In the genomic region with DNA sequence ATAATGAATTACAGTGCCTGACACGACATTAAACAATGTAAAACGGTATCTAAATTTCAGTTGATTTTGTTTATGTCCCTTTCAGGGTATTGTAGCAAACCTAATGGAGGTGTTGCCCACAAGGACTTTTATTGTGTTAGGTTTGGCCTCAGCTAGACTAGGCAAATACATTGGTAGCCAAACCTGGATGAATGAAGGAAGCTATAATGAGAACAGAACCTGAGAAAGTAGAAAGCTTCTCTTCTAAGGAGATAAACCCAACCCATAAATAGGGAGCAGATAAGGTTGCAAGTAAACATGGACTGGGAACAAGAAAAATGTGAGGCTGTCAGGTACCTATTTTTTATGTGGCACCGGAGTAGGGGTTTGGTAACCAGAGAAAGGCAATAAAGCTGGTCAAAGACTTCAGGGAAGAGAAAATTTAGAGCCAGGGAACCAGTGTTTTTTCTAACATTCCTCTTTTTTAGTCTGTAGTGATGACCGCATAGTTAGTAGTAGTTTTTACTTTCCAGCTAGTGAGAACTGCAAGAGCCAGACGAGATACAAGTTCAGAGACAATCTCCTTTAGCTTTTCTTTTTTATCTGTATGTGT, we compare ENCODE assay signal across 16 cellular contexts. TPM values are rescaled to one million over a fixed set of nuclear protein-coding genes. Genes with fewer than 3 reads are reported as not detected.
DNase-seq lines count a peak whose midpoint lies in the region; ATAC-seq, FAIRE-seq and TF ChIP-seq lines count a peak whose summit lies in the region.
"Had no signal": no experiment of that assay in that cellular context is flagged by ENCODE, and none has a peak within 500 bp of the region (broad histone marks: within the 10 kb centered on the region; RNA-seq: fewer than 3 reads in every experiment).

No MANE protein-coding gene starts in this region.

- H3K4me3 ChIP-seq in GM23338 = no peak overlapping the region
- H3K4me3 ChIP-seq in K562 = no peak overlapping the region
- no peak overlapping the region for H3K4me3 ChIP-seq in dorsolateral prefrontal cortex
- H3K4me3 ChIP-seq: GM12878, HAP-1 had no signal

- no peak for FAIRE-seq in K562 (lab: Jason Lieb, UNC)
- FAIRE-seq: A204.1, GM12878, H1 had no signal

- in situ Hi-C loops in K562 (cut with MboI) = no loop called here

- H3K27me3 ChIP-seq in GM23338 (ENCODE audit: insufficient read depth) (no peaks in the 10 kb centered on the region), K562 (ENCODE audit: control insufficient read depth in 2 of 2, insufficient read depth in 2 of 2, low read length in 2 of 2) (no peaks in the 10 kb centered on the region), dorsolateral prefrontal cortex (no peaks in the 10 kb centered on the region)
- H3K27me3 ChIP-seq: BE2C had no signal

- TF ChIP-seq RAD21 in K562 (CRISPR knock-in tag; conservative IDR thresholded peaks at IDR 0.05 in 1 of 2, IDR thresholded peaks at IDR 0.05 in 1 of 2) = no peak

- DNase-seq in GM23338 (ENCODE audit: low spot score) (no peak), HEK293T (ENCODE audit: extremely low spot score) (peak; percentile 15), K562 (ENCODE audit: extremely low read depth in 1 of 4, low spot score in 3 of 4) (peak in 1 of 4 experiments; percentile 6), mesothelial cell of epicardium (ENCODE audit: low spot score in 2 of 2, unreplicated experiment in 2 of 2) (no peak), dorsolateral prefrontal cortex (no peak)
- DNase-seq: BE2C; CD4-positive, alpha-beta memory T cell; DMS79; IMR-90 had no signal

- TF ChIP-seq POLR2A in K562 (conservative IDR thresholded peaks at IDR 0.05) = no peak

- H4K20me1 ChIP-seq in GM23338 (replicated peaks; ENCODE audit: insufficient read depth) (no peaks in the 10 kb centered on the region), K562 (replicated peaks; ENCODE audit: control insufficient read depth, insufficient read depth, low read length) (no peaks in the 10 kb centered on the region)

- no peaks in the 10 kb centered on the region for H3K9me1 ChIP-seq in K562 (ENCODE audit: control insufficient read depth, insufficient read depth, low read length)

- POLR2A ChIA-PET in HEK293T (lab: Yijun Ruan, JAX) (interaction anchor here (1.0 to 1.1 kb wide), 3 partner anchors 15 to 65 kb away, joined by 3 to 5 read pairs (median 4); a partner anchor contains a TSS), K562 (lab: Yijun Ruan, JAX) (interaction anchor here (0.6 to 1.0 kb wide), 3 partner anchors 8 to 65 kb away, joined by 3 to 4 read pairs (median 3); a partner anchor contains a TSS)

- no peaks in the 10 kb centered on the region for H3F3A ChIP-seq in GM23338 (replicated peaks; ENCODE audit: low read depth)

- no peak overlapping the region for H3K4me3 Mint-ChIP-seq in GM23338
- no peak overlapping the region for H3K4me3 Mint-ChIP-seq in mesothelial cell of epicardium
- H3K4me3 Mint-ChIP-seq: CD4-positive, alpha-beta memory T cell had no signal

- H3K27ac ChIP-seq in GM23338 (ENCODE audit: low read depth) (no peak overlapping the region; the same call in 1 of the 2 replicates), K562 (ENCODE audit: extremely low read depth, low read depth, low read length) (no peak overlapping the region), dorsolateral prefrontal cortex (no peak overlapping the region)
- H3K27ac ChIP-seq: C4-2B had no signal

- no peak for TF ChIP-seq CTCF in GM23338 (conservative IDR thresholded peaks at IDR 0.05; ENCODE audit: low read depth in 2 of 2)
- no peak for TF ChIP-seq CTCF in K562 (IDR thresholded peaks at IDR 0.05 in 2 of 3, conservative IDR thresholded peaks at IDR 0.05 in 1 of 3; ENCODE audit: insufficient read depth in 2 of 3, low read depth in 1 of 3, low read length in 3 of 3)
- TF ChIP-seq CTCF in mesothelial cell of epicardium (IDR thresholded peaks at IDR 0.05; ENCODE audit: unreplicated experiment) = no peak
- TF ChIP-seq CTCF in dorsolateral prefrontal cortex (IDR thresholded peaks at IDR 0.05 in 54 of 56, conservative IDR thresholded peaks at IDR 0.05 in 2 of 56; ENCODE audit: low read depth in 1 of 56, partially characterized antibody in 56 of 56) = no peak

- no TSS peak for BruUV-seq in K562 (replicated peaks; lab: Mats Ljungman, UMichigan)

- H3K36me3 Mint-ChIP-seq in GM23338 (ENCODE audit: low read depth) (peaks cover 17% of the 10 kb centered on the region), mesothelial cell of epicardium (peaks cover 16% of the 10 kb centered on the region)

- H3K27me3 Mint-ChIP-seq in GM23338 (ENCODE audit: insufficient read depth, low read depth, poor library complexity) (peaks cover 2% of the 10 kb centered on the region), mesothelial cell of epicardium (ENCODE audit: low read depth) (no peaks in the 10 kb centered on the region)
- H3K27me3 Mint-ChIP-seq: CD4-positive, alpha-beta memory T cell had no signal

- no peak for TF ChIP-seq EP300 in K562 (IDR thresholded peaks at IDR 0.05; ENCODE audit: low read length)

- H3K9me3 Mint-ChIP-seq in GM23338 (0 out of 3 replicates have a peak, but pooled peaks cover 2% of the 10 kb centered on the region), mesothelial cell of epicardium (peaks cover 15% of the 10 kb centered on the region)
- H3K9me3 Mint-ChIP-seq: CD4-positive, alpha-beta memory T cell had no signal

- 58% methylated on average over 5 of the region's 5 CpGs for WGBS in K562 (ENCODE audit: insufficient coverage, low coverage, missing lambda C conversion rate)

- H3K4me1 Mint-ChIP-seq in GM23338 = peaks cover 9% of the 10 kb centered on the region; the same call in 2 of the 3 replicates
- H3K4me1 Mint-ChIP-seq in mesothelial cell of epicardium = peaks cover 19% of the 10 kb centered on the region

- H3K4me1 ChIP-seq in GM23338 (ENCODE audit: insufficient read depth) = no peaks in the 10 kb centered on the region
- H3K4me1 ChIP-seq in K562 (replicated peaks in 1 of 2; ENCODE audit: control insufficient read depth in 2 of 2, insufficient read depth in 2 of 2, low read length in 2 of 2) = peaks cover 0 to 10% of the 10 kb centered on the region in 2 experiments; a peak in 2 of 5 replicates
- H3K4me1 ChIP-seq: BE2C, HAP-1 had no signal

- no peak overlapping the region for H3K9ac ChIP-seq in K562 (ENCODE audit: insufficient read depth in 1 of 2, low read depth in 2 of 2, low read length in 2 of 2)

- H3K79me2 ChIP-seq in GM23338 (replicated peaks; ENCODE audit: insufficient read depth) = peaks cover 36% of the 10 kb centered on the region
- peaks cover 66% of the 10 kb centered on the region for H3K79me2 ChIP-seq in K562 (ENCODE audit: control insufficient read depth, insufficient read depth, low read length)

- H3K27ac Mint-ChIP-seq in GM23338 (peak overlapping the region; percentile 16; the same call in 1 of the 2 replicates), mesothelial cell of epicardium (peak overlapping the region; percentile 40)

- H3K4me2 ChIP-seq in GM23338 (no peak overlapping the region), K562 (ENCODE audit: insufficient read depth, low read length) (no peak overlapping the region)

- no peaks in the 10 kb centered on the region for H3K9me3 ChIP-seq in K562 (replicated peaks; ENCODE audit: control insufficient read depth, insufficient read depth, low read depth, low read length)
- H3K9me3 ChIP-seq: BE2C, HAP-1 had no signal

- H3K36me3 ChIP-seq in GM23338 (ENCODE audit: insufficient read depth) (no peaks in the 10 kb centered on the region), K562 (ENCODE audit: control insufficient read depth, insufficient read depth, low read length) (peaks cover 17% of the 10 kb centered on the region; the same call in 1 of the 3 replicates)

- no peak for ATAC-seq in GM23338
- peak; percentile 54 for ATAC-seq in K562
- no peak for ATAC-seq in HG03521 (IDR thresholded peaks at IDR 0.05; ENCODE audit: unreplicated experiment)
- no peak for ATAC-seq in GM19455 (IDR thresholded peaks at IDR 0.05; ENCODE audit: unreplicated experiment)
- ATAC-seq: GM12878 had no signal

- intact Hi-C loops in K562 (cut with micrococcal nuclease) = no loop called here
- intact Hi-C loops in dorsolateral prefrontal cortex (cut with DNase I) = no loop called here

- no peaks in the 10 kb centered on the region for H3K9me2 ChIP-seq in GM23338 (ENCODE audit: insufficient read depth)

- H2AFZ ChIP-seq in GM23338 = no peak overlapping the region
- no peak overlapping the region for H2AFZ ChIP-seq in K562 (ENCODE audit: low read depth, low read length)

- CTCF ChIA-PET in HEK293T (lab: Yijun Ruan, JAX) = no interaction called here
- CTCF ChIA-PET in K562 (lab: Yijun Ruan, JAX; ENCODE audit: low intra/inter-chr PET ratio) = no interaction called here

RNA-seq across cellular contexts. Expression of a gene that starts 25.0 kb away (rescaled TPM):
- 7.5 and 9.9 TPM in 2 replicates for total RNA-seq in GM23338 (2014; rRNA removed; shearing (Covaris generic))
- 2.8 and 6.2 TPM in 2 replicates for polyA plus RNA-seq in GM23338 (2016; fragmentation: Nextera tagmentation; extraction: Ambion mirVana)
- total RNA-seq in K562 (2011; cell fraction: chromatin; rRNA removed; ENCODE audit: low replicate concordance) = 7.0 and 28.2 TPM in 2 replicates
- 5.8 and 6.4 TPM in 2 replicates for total RNA-seq in K562 (2011; cell fraction: nucleolus; rRNA removed)
- 6.7 and 12.7 TPM in 2 replicates for total RNA-seq in K562 (2011; cell fraction: nucleoplasm; rRNA removed)
- 2.5 and 3.6 TPM in 2 replicates for total RNA-seq in K562 (2014; rRNA removed)
- 6.8 and 7.4 TPM in 2 replicates for total RNA-seq in K562 (2014; rRNA removed; fragmentation: Illumina TruSeq; extraction: Trizol)
- 8.4 and 8.6 TPM in 2 replicates for total RNA-seq in K562 (2015; rRNA removed; fragmentation: Illumina TruSeq; extraction: Trizol)
- total RNA-seq in K562 (2021) = 5.1 and 6.8 TPM in 2 replicates
- polyA plus RNA-seq in K562 (2011; rRNA removed) = 4.1 and 5.1 TPM in 2 replicates
- polyA plus RNA-seq in K562 (2011; cell fraction: cytosol; rRNA removed) = 0.63 and 2.8 TPM in 2 replicates
- polyA plus RNA-seq in K562 (2011; cell fraction: nucleus; rRNA removed) = 4.8 and 6.1 TPM in 2 replicates
- 5.1 and 5.3 TPM in 2 replicates for polyA plus RNA-seq in K562 (2012)
- polyA plus RNA-seq in K562 (2014; fragmentation: Illumina TruSeq; extraction: Trizol) = 4.2 and 6.2 TPM in 2 replicates
- 1 to 10 TPM; 2.4 to 2.5 TPM for polyA plus RNA-seq in K562 (2014; fragmentation: Nextera tagmentation; extraction: Ambion mirVana)
- polyA plus RNA-seq in K562 (2014; rRNA removed) = 2.1 and 4.2 TPM in 2 replicates
- 9.6 and 12.0 TPM in 2 replicates for polyA minus RNA-seq in K562 (2011; rRNA and poly(A)+ RNA removed)
- 3.8 and 7.1 TPM in 2 replicates for polyA minus RNA-seq in K562 (2011; cell fraction: cytosol; rRNA and poly(A)+ RNA removed)
- 10.6 and 19.0 TPM in 2 replicates for polyA minus RNA-seq in K562 (2011; cell fraction: nucleus; rRNA and poly(A)+ RNA removed)
- total RNA-seq in mesothelial cell of epicardium = 15.3 to 16.5 TPM (median 16.2 TPM) in 3 replicates
- 10 to 100 TPM; 13.1 to 32.1 (median 20.6) TPM for total RNA-seq in dorsolateral prefrontal cortex

RNA-seq across cellular contexts. Expression of a gene that starts 25.3 kb away (rescaled TPM):
- total RNA-seq in GM23338 (2014; rRNA removed; shearing (Covaris generic)) = 61.3 and 63.5 TPM in 2 replicates
- polyA plus RNA-seq in GM23338 (2016; fragmentation: Nextera tagmentation; extraction: Ambion mirVana) = 45.3 and 55.5 TPM in 2 replicates
- 27.8 and 66.6 TPM in 2 replicates for total RNA-seq in K562 (2011; cell fraction: chromatin; rRNA removed; ENCODE audit: low replicate concordance)
- total RNA-seq in K562 (2011; cell fraction: nucleolus; rRNA removed) = 13.7 and 18.7 TPM in 2 replicates
- 36.2 and 39.1 TPM in 2 replicates for total RNA-seq in K562 (2011; cell fraction: nucleoplasm; rRNA removed)
- 14.4 and 18.0 TPM in 2 replicates for total RNA-seq in K562 (2014; rRNA removed)
- 37.8 and 46.5 TPM in 2 replicates for total RNA-seq in K562 (2014; rRNA removed; fragmentation: Illumina TruSeq; extraction: Trizol)
- total RNA-seq in K562 (2015; rRNA removed; fragmentation: Illumina TruSeq; extraction: Trizol) = 38.2 and 43.2 TPM in 2 replicates
- 37.9 and 39.2 TPM in 2 replicates for total RNA-seq in K562 (2021)
- polyA plus RNA-seq in K562 (2011; rRNA removed) = 43.2 and 46.5 TPM in 2 replicates
- polyA plus RNA-seq in K562 (2011; cell fraction: cytosol; rRNA removed) = 14.0 and 19.7 TPM in 2 replicates
- 59.2 and 66.8 TPM in 2 replicates for polyA plus RNA-seq in K562 (2011; cell fraction: nucleus; rRNA removed)
- 35.4 and 41.1 TPM in 2 replicates for polyA plus RNA-seq in K562 (2012)
- polyA plus RNA-seq in K562 (2014; fragmentation: Illumina TruSeq; extraction: Trizol) = 41.2 and 47.8 TPM in 2 replicates
- polyA plus RNA-seq in K562 (2014; fragmentation: Nextera tagmentation; extraction: Ambion mirVana) = 10 to 100 TPM; 26.6 to 35.8 TPM
- polyA plus RNA-seq in K562 (2014; rRNA removed) = 24.9 and 29.4 TPM in 2 replicates
- polyA minus RNA-seq in K562 (2011; rRNA and poly(A)+ RNA removed) = 68.4 and 74.6 TPM in 2 replicates
- 18.3 and 26.2 TPM in 2 replicates for polyA minus RNA-seq in K562 (2011; cell fraction: cytosol; rRNA and poly(A)+ RNA removed)
- polyA minus RNA-seq in K562 (2011; cell fraction: nucleus; rRNA and poly(A)+ RNA removed) = 25.6 and 57.9 TPM in 2 replicates
- total RNA-seq in mesothelial cell of epicardium = 73.9 to 83.5 TPM (median 76.5 TPM) in 3 replicates
- total RNA-seq in dorsolateral prefrontal cortex = 10 to 100 TPM; 49.9 to 92.6 (median 67.9) TPM
